Comparison of ENCODE assay signal across 1 cellular context in the genomic region with DNA sequence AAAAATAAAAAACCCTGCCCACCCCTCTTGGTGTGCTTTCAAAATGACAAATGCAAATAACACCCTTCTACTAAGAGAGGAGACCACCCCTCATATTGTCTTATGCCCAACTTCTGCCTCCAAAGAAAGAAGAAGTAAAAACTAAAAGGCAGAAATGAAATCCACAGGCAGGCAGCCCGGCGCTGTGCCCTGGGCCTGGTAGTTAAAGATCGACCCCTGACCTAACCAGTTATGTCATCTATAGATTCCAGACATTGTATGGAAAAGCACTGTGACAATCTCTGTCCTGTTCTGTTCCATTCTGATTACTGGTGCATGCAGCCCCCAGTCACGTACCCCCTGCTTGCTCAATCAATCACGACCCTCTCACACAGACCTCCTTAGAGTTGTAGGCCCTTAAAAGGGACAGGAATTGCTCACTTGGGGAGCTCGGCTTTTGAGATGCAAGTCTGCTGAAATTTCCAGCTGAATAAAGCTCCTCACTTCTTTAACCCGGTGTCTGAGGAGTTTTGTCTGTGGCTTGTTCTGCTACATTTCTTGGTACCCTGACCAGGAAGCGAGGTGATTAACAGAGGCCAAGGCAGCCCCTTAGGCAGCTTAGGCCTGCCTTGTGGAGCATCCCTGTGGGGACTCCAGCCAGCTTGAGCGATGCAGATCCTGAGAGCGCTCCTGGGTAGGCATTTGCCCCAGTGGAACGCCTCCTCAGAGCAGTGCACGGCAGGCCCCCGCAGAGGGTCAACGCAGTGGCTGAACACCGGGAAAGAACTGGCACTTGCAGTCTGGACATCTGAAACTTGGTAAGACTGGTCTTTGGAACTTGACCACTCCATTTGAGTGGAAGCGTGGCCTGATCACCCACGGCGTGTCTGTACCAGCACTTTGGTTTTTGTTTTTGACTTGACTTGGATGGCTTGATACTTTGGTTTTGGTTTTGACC.
TF ChIP-seq lines count a peak whose summit lies in the region.
"Not testable (repeated sequence)": the region's sequence is repeated elsewhere in the genome, so short reads cannot be mapped to it uniquely, and the experiment has no call there.

No MANE protein-coding gene starts in this region.

TF ChIP-seq in K562, 482 proteins besides CTCF, POLR2A, EP300 and RAD21:
- TF ChIP-seq KDM5B (IDR thresholded peaks at IDR 0.05; ENCODE audit: insufficient replicate concordance, low read depth, low read length) (peak; percentile 11), FOXM1 (CRISPR knock-in tag; IDR thresholded peaks at IDR 0.05; ENCODE audit: low read depth) (0 out of 2 replicates have a peak, but pooled peaks have one; percentile 17), ZFX (CRISPR knock-in tag; IDR thresholded peaks at IDR 0.05) (peak; percentile 10), CHD1 (IDR thresholded peaks at IDR 0.05; ENCODE audit: low read length) (peak; percentile 43)
- TF ChIP-seq FOXM1 (IDR thresholded peaks at IDR 0.05; ENCODE audit: low read depth): not testable (repeated sequence)
